11 cellular contexts compared by ENCODE assay signal in the genomic region with DNA sequence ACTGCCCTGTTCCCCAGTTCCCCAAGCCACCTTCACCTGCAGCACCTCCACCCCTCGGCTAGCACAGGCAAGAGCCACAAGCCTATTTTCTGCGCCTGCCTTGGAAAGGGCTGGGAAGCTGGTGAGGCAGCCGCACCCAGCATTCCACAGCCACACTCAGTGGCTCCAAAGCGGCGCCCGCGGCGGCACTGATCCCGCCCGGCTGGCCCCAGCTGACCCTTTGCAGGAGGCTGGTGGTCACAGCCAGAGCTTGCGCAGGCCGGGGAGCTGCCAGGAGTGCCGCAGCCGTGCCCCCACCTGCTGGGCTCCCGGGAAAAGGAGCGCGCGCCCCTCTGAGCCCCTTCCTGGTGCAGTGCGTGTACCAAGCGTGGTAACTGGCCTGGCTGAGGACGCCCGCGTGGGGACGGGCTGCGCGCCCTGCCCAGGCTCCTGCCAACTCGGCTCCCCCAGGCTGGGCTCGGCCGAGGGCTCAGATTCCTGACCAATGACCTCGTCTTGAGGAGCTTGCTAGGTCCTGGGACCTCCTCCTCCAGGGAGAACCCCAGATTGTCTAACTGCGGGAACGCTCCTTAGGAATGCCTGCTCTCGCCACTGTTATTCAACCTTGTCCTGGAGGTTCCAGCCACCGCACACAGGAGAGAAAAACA. TPM values are rescaled to one million over a fixed set of nuclear protein-coding genes. Genes with fewer than 3 reads are reported as not detected.
DNase-seq lines count a peak whose midpoint lies in the region; ATAC-seq and TF ChIP-seq lines count a peak whose summit lies in the region.
"Had no signal": no experiment of that assay in that cellular context is flagged by ENCODE, and none has a peak within 500 bp of the region (broad histone marks: within the 10 kb centered on the region; RNA-seq: fewer than 3 reads in every experiment).

No MANE protein-coding gene starts in this region.

- ATAC-seq in left ventricle myocardium superior (peak; percentile 89), psoas muscle (peak; percentile 82 to 93 (median 90))
- ATAC-seq: stimulated activated naive B cell treated with anti-CD40 and anti-IgM and Interleukin-4, amounts not matched to agents 10 μg/mL and 1 μg/mL and 100 μg/mL, for 72 hours had no signal

- POLR2A ChIA-PET in activated CD4-positive, alpha-beta memory T cell treated with anti-CD3 and anti-CD28 coated beads, Interleukin-2, amount 10 ng/mL, durations not matched to agents 7 days and 5 days (lab: Charles Lee), result no interaction called here

- H3K27me3 Mint-ChIP-seq in activated CD4-positive, alpha-beta memory T cell treated with anti-CD3 and anti-CD28 coated beads, Interleukin-2, amount 10 ng/mL, durations not matched to agents 7 days and 5 days, result peaks cover 38% of the 10 kb centered on the region

- CTCF ChIA-PET in activated CD4-positive, alpha-beta memory T cell treated with anti-CD3 and anti-CD28 coated beads, Interleukin-2, amount 10 ng/mL, durations not matched to agents 7 days and 5 days (lab: Charles Lee), result no interaction called here

- intact Hi-C loops in left ventricle myocardium superior (cut with micrococcal nuclease), result no loop called here
- intact Hi-C loops in psoas muscle (cut with DNase I), result no loop called here

- no peak overlapping the region for H3K27ac Mint-ChIP-seq in activated CD4-positive, alpha-beta memory T cell treated with anti-CD3 and anti-CD28 coated beads, Interleukin-2, amount 10 ng/mL, durations not matched to agents 7 days and 5 days
- H3K27ac Mint-ChIP-seq: activated naive CD4-positive, alpha-beta T cell treated with anti-CD3 and anti-CD28 coated beads for 36 hours; stimulated activated naive B cell treated with anti-CD40 and anti-IgM and Interleukin-4, amounts not matched to agents 10 μg/mL and 1 μg/mL and 100 μg/mL, for 72 hours had no signal

- H3K9me3 ChIP-seq in psoas muscle, result no peaks in the 10 kb centered on the region

- H3K36me3 Mint-ChIP-seq in activated CD4-positive, alpha-beta memory T cell treated with anti-CD3 and anti-CD28 coated beads, Interleukin-2, amount 10 ng/mL, durations not matched to agents 7 days and 5 days (ENCODE audit: low read depth), result no peaks in the 10 kb centered on the region
- H3K36me3 Mint-ChIP-seq: stimulated activated naive B cell treated with anti-CD40 and anti-IgM and Interleukin-4, amounts not matched to agents 10 μg/mL and 1 μg/mL and 100 μg/mL, for 72 hours had no signal

- H3K4me1 Mint-ChIP-seq in activated CD4-positive, alpha-beta memory T cell treated with anti-CD3 and anti-CD28 coated beads, Interleukin-2, amount 10 ng/mL, durations not matched to agents 7 days and 5 days, result no peaks in the 10 kb centered on the region
- H3K4me1 Mint-ChIP-seq: stimulated activated naive B cell treated with anti-CD40 and anti-IgM and Interleukin-4, amounts not matched to agents 10 μg/mL and 1 μg/mL and 100 μg/mL, for 72 hours had no signal

- H3K36me3 ChIP-seq in psoas muscle (ENCODE audit: insufficient read depth in 1 of 2, low read depth in 1 of 2), result no peaks in the 10 kb centered on the region

- H3K4me3 Mint-ChIP-seq in activated CD4-positive, alpha-beta memory T cell treated with anti-CD3 and anti-CD28 coated beads, Interleukin-2, amount 10 ng/mL, durations not matched to agents 7 days and 5 days, result no peak overlapping the region
- H3K4me3 Mint-ChIP-seq: activated naive CD4-positive, alpha-beta T cell treated with anti-CD3 and anti-CD28 coated beads for 36 hours; stimulated activated naive B cell treated with anti-CD40 and anti-IgM and Interleukin-4, amounts not matched to agents 10 μg/mL and 1 μg/mL and 100 μg/mL, for 72 hours had no signal

- H3K9me3 Mint-ChIP-seq in activated CD4-positive, alpha-beta memory T cell treated with anti-CD3 and anti-CD28 coated beads, Interleukin-2, amount 10 ng/mL, durations not matched to agents 7 days and 5 days, result no peaks in the 10 kb centered on the region
- H3K9me3 Mint-ChIP-seq: activated naive CD4-positive, alpha-beta T cell treated with anti-CD3 and anti-CD28 coated beads for 36 hours; stimulated activated naive B cell treated with anti-CD40 and anti-IgM and Interleukin-4, amounts not matched to agents 10 μg/mL and 1 μg/mL and 100 μg/mL, for 72 hours had no signal

- H3K4me3 ChIP-seq in psoas muscle, result peak overlapping the region; percentile 59

- H3K27me3 ChIP-seq in psoas muscle (ENCODE audit: insufficient read depth in 3 of 3, low read length in 2 of 3), result no peaks in the 10 kb centered on the region

- DNase-seq in EH (ENCODE audit: low read depth) (peak; percentile 69), SW480 (ENCODE audit: low spot score) (peak; percentile 71), left ventricle myocardium superior (peak; percentile 53), psoas muscle (peak; percentile 44 to 65), NCI-H1694 (lab: John Stamatoyannopoulos, UW) (no peak), SK-N-DZ (ENCODE audit: low spot score) (no peak), RKO (ENCODE audit: low spot score) (no peak)
- DNase-seq in activated CD4-positive, alpha-beta memory T cell treated with anti-CD3 and anti-CD28 coated beads, Interleukin-2, amount 10 ng/mL, durations not matched to agents 7 days and 5 days, result no peak
- DNase-seq: activated naive CD4-positive, alpha-beta T cell treated with anti-CD3 and anti-CD28 coated beads for 36 hours; stimulated activated naive B cell treated with anti-CD40 and anti-IgM and Interleukin-4, amounts not matched to agents 10 μg/mL and 1 μg/mL and 100 μg/mL, for 72 hours had no signal

- 6 to 10% (median 6%) methylated on average over 31 to 34 of the region's 34 CpGs for WGBS in psoas muscle, 3 donors

- H3K27ac ChIP-seq in psoas muscle, result no peak overlapping the region

- H3K4me1 ChIP-seq in psoas muscle, result peaks cover 10% of the 10 kb centered on the region

- TF ChIP-seq CTCF in psoas muscle (IDR thresholded peaks at IDR 0.05), result no peak

RNA-seq across cellular contexts. Expression of a gene that starts 13.3 kb away (rescaled TPM):
- not detected for total RNA-seq in left ventricle myocardium superior
- total RNA-seq in psoas muscle, result not detected
- under 1 TPM in 1 of 3 donors, not detected in 2; 0.01 TPM for polyA plus RNA-seq in psoas muscle
- not detected in 2 replicates for polyA plus RNA-seq in SK-N-DZ (2014; cell fraction: cytosol; rRNA removed)
- not detected in 2 replicates for polyA plus RNA-seq in SK-N-DZ (2014; cell fraction: nucleus; rRNA removed)
- total RNA-seq in activated CD4-positive, alpha-beta memory T cell treated with anti-CD3 and anti-CD28 coated beads, Interleukin-2, amount 10 ng/mL, durations not matched to agents 7 days and 5 days, result not detected
- total RNA-seq: activated naive CD4-positive, alpha-beta T cell treated with anti-CD3 and anti-CD28 coated beads for 36 hours; mesenteric fat pad had no signal

RNA-seq across cellular contexts. Expression of a gene that starts 46.7 kb away (rescaled TPM):
- total RNA-seq in left ventricle myocardium superior (1,059 TPM), psoas muscle (1,000 to 10,000 TPM in 1 of 4 donors, 100 to 1,000 TPM in 3; 513 to 1,170 (median 767) TPM)
- polyA plus RNA-seq in psoas muscle, result 1,000 to 10,000 TPM in 2 of 3 donors, 100 to 1,000 TPM in 1; 909 to 1,135 (median 1,127) TPM
- polyA plus RNA-seq in SK-N-DZ (2014; cell fraction: cytosol; rRNA removed), result 973 and 1,108 TPM in 2 replicates
- polyA plus RNA-seq in SK-N-DZ (2014; cell fraction: nucleus; rRNA removed), result 738 and 804 TPM in 2 replicates
- total RNA-seq in activated CD4-positive, alpha-beta memory T cell treated with anti-CD3 and anti-CD28 coated beads, Interleukin-2, amount 10 ng/mL, durations not matched to agents 7 days and 5 days, result 1,000 to 10,000 TPM; 1,064 to 1,081 TPM

Comparison
In these comparisons a context has a peak if more than half of its experiments do, and no peak if none do; other contexts are left out.
1. DNase-seq: peak in EH (single experiment), SW480 (single experiment), left ventricle myocardium superior (single experiment) and psoas muscle (2 of 2); none in NCI-H1694 (single experiment), SK-N-DZ (single experiment), activated CD4-positive, alpha-beta memory T cell treated with anti-CD3 and anti-CD28 coated beads, Interleukin-2, amount 10 ng/mL, durations not matched to agents 7 days and 5 days (single experiment) and RKO (single experiment).